In the genomic region with DNA sequence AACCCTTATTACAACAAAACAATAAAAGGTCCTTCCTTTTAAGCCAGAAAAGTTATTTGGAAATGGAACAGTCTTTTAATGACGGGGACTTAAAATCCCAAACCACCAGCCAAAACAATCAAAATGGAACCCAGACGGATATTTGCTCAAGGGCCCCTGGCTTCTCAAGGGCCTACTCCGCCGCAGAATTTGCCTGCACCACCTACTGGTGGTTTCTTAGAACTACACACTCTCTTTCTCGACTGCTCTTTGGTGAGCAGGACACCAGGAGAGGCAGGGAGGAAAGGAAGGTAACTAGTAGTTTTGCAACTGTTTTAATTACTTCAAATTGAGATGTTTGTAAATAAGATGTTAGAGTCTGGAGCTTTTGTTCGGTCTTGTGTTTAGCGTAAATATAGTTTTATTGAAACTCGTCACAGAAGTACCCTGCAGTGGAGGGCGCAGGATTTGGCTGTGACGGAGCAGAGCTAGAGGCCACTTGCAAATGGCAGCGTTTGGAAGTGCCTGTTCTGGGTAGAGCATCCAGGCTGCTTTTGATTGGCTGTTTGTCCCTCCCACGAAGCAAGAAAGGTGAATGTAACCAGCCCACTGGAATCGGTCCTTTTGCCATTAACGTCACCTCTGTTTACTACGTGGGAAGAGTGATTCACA, we compare ENCODE assay signal across 8 cellular contexts.
A peak's percentile ranks its signal among the peaks of the same experiment; 100 is the strongest.
DNase-seq lines count a peak whose midpoint lies in the region; ATAC-seq and TF ChIP-seq lines count a peak whose summit lies in the region.

No MANE protein-coding gene starts in this region.

- H3K27me3 ChIP-seq in OCI-LY1 (ENCODE audit: insufficient read depth, low read length) (no peaks in the 10 kb centered on the region), mammary epithelial cell (ENCODE audit: insufficient read depth, low read length) (no peaks in the 10 kb centered on the region), mesendoderm (ENCODE audit: insufficient read depth, low read length, poor library complexity) (no peaks in the 10 kb centered on the region)

- no peak overlapping the region for H3K4ac ChIP-seq in mesendoderm (ENCODE audit: low read depth, low read length)

- TF ChIP-seq CTCF in Calu3 (IDR thresholded peaks at IDR 0.05; ENCODE audit: unreplicated experiment): peak; percentile 77
- TF ChIP-seq CTCF in OCI-LY1 (IDR thresholded peaks at IDR 0.05; ENCODE audit: low read length): peak; percentile 92
- peak; percentile 73 to 77 for TF ChIP-seq CTCF in mammary epithelial cell (conservative IDR thresholded peaks at IDR 0.05 in 1 of 2, IDR thresholded peaks at IDR 0.05 in 1 of 2; ENCODE audit: extremely low read depth in 1 of 2, insufficient read depth in 1 of 2, low read depth in 1 of 2, low read length in 2 of 2)

- no peaks in the 10 kb centered on the region; the same call in 1 of the 2 replicates for H3K36me3 ChIP-seq in OCI-LY1 (ENCODE audit: insufficient read depth, low read length)
- H3K36me3 ChIP-seq in mammary epithelial cell (ENCODE audit: insufficient read depth, low read length): no peaks in the 10 kb centered on the region
- no peaks in the 10 kb centered on the region for H3K36me3 ChIP-seq in mesendoderm (ENCODE audit: control insufficient read depth, insufficient read depth, low read length)

- no peaks in the 10 kb centered on the region for H3K36me3 Mint-ChIP-seq in Calu3 (ENCODE audit: insufficient read depth, unreplicated experiment)

- peaks cover 95% of the 10 kb centered on the region for H3K27me3 Mint-ChIP-seq in Calu3 (ENCODE audit: unreplicated experiment)

- H3K4me3 ChIP-seq in OCI-LY1 (ENCODE audit: low read depth, low read length, poor library complexity, severe bottlenecking) (no peak overlapping the region), mammary epithelial cell (replicated peaks in 1 of 3; ENCODE audit: insufficient read depth in 1 of 3, low read depth in 2 of 3, low read length in 3 of 3) (no peak overlapping the region), mesendoderm (ENCODE audit: low read length) (no peak overlapping the region)

- no peak overlapping the region for H3K56ac ChIP-seq in mesendoderm (ENCODE audit: low read length)

- H4K5ac ChIP-seq in mesendoderm (ENCODE audit: low read length): no peak overlapping the region

- H3K9me3 Mint-ChIP-seq in Calu3 (ENCODE audit: low read depth, unreplicated experiment): no peaks in the 10 kb centered on the region

- H3K9me3 ChIP-seq in OCI-LY1 (ENCODE audit: low read length) (no peaks in the 10 kb centered on the region), mammary epithelial cell (replicated peaks; ENCODE audit: insufficient read depth, low read length) (no peaks in the 10 kb centered on the region)

- H3K27ac ChIP-seq in OCI-LY1 (ENCODE audit: low read depth, low read length, poor library complexity, severe bottlenecking): no peak overlapping the region
- H3K27ac ChIP-seq in mammary epithelial cell (ENCODE audit: insufficient read depth, low read depth, low read length): no peak overlapping the region
- no peak overlapping the region for H3K27ac ChIP-seq in mesendoderm (ENCODE audit: low read depth, low read length)

- ATAC-seq in HG03135 (IDR thresholded peaks at IDR 0.05; ENCODE audit: unreplicated experiment) (no peak), HG03571 (IDR thresholded peaks at IDR 0.05; ENCODE audit: unreplicated experiment) (no peak)

- intact Hi-C loops in Calu3 (cut with micrococcal nuclease; ENCODE audit: unreplicated experiment): no loop called here
- intact Hi-C loops in mammary epithelial cell (cut with micrococcal nuclease): no loop called here

- H3K4me3 Mint-ChIP-seq in Calu3 (ENCODE audit: low read depth, unreplicated experiment): no peak overlapping the region

- DNase-seq in Calu3: peak; percentile 49
- DNase-seq in H4 (ENCODE audit: low spot score): peak; percentile 64
- DNase-seq in mammary epithelial cell: peak; percentile 16
- peak; percentile 79 for DNase-seq in mesendoderm
- no peak for DNase-seq in globus pallidus (ENCODE audit: low spot score)

- peaks cover 14% of the 10 kb centered on the region for H3K4me1 Mint-ChIP-seq in Calu3 (ENCODE audit: low read depth, unreplicated experiment)

- in situ Hi-C loops in mammary epithelial cell (cut with MboI; ENCODE audit: low sequenced_read_pairs in 2 of 2): no loop called here

- H3K23ac ChIP-seq in mesendoderm (ENCODE audit: low read length): no peak overlapping the region

- no peaks in the 10 kb centered on the region for H3F3A ChIP-seq in OCI-LY1 (ENCODE audit: insufficient read depth, low read length)

- H4K20me1 ChIP-seq in OCI-LY1 (ENCODE audit: insufficient read depth, low read length) (no peaks in the 10 kb centered on the region), mammary epithelial cell (ENCODE audit: insufficient read depth, low read length) (no peaks in the 10 kb centered on the region)

- H3K27ac Mint-ChIP-seq in Calu3 (ENCODE audit: unreplicated experiment): no peak overlapping the region

- CTCF ChIA-PET in Calu3 (lab: Charles Lee) (interaction anchor here (1.2 kb wide), 1 partner anchor 276 kb away, joined by 3 read pairs; no protein-coding TSS in a partner anchor), mammary epithelial cell (lab: Charles Lee; ENCODE audit: low non-redundant PET) (no interaction called here)

- no peak overlapping the region for H2AK5ac ChIP-seq in mesendoderm (ENCODE audit: low read length)

- dilution Hi-C loops in mammary epithelial cell (cut with HindIII; ENCODE audit: low sequenced_read_pairs): no loop called here

- no TSS peak for BruUV-seq in Calu3 (replicated peaks; lab: Mats Ljungman, UMichigan)
- BruUV-seq in mammary epithelial cell (replicated peaks; lab: Mats Ljungman, UMichigan): no TSS peak

- no peaks in the 10 kb centered on the region for H3K9me2 ChIP-seq in OCI-LY1 (ENCODE audit: low read depth, low read length)

- H2AFZ ChIP-seq in OCI-LY1 (ENCODE audit: low read length) (no peak overlapping the region), mammary epithelial cell (ENCODE audit: low read depth, low read length) (no peak overlapping the region)

- no peaks in the 10 kb centered on the region for H3K79me2 ChIP-seq in OCI-LY1 (ENCODE audit: insufficient read depth, low read length)
- H3K79me2 ChIP-seq in mammary epithelial cell (ENCODE audit: insufficient read depth, low read length): no peaks in the 10 kb centered on the region
- H3K79me2 ChIP-seq in mesendoderm (ENCODE audit: control insufficient read depth, insufficient read depth, low read length): no peaks in the 10 kb centered on the region

- WGBS in mammary epithelial cell (ENCODE audit: low coverage, missing lambda C conversion rate): 76% methylated on average over 15 of the region's 15 CpGs
- 100% methylated on average over 2 of the region's 15 CpGs for WGBS in mesendoderm (ENCODE audit: extremely low coverage, insufficient coverage, low lambda C conversion rate)

- no peak overlapping the region for H3K18ac ChIP-seq in mesendoderm (ENCODE audit: low read length)

- H3K4me2 ChIP-seq in OCI-LY1 (ENCODE audit: low read length) (no peak overlapping the region), mammary epithelial cell (ENCODE audit: insufficient read depth, low read depth, low read length) (no peak overlapping the region), mesendoderm (ENCODE audit: low read length) (no peak overlapping the region)

- H3K4me1 ChIP-seq in OCI-LY1 (ENCODE audit: insufficient read depth, low read length, severe bottlenecking) (peaks cover 10% of the 10 kb centered on the region), mammary epithelial cell (ENCODE audit: insufficient read depth, low read length) (no peaks in the 10 kb centered on the region), mesendoderm (ENCODE audit: control insufficient read depth, low read depth, low read length) (peaks cover 11% of the 10 kb centered on the region)

- no peak overlapping the region for H2BK120ac ChIP-seq in mesendoderm (ENCODE audit: low read depth, low read length)

- H3K9ac ChIP-seq in OCI-LY1 (ENCODE audit: low read length) (no peak overlapping the region), mammary epithelial cell (ENCODE audit: insufficient read depth, low read length) (no peak overlapping the region), mesendoderm (ENCODE audit: low read length) (no peak overlapping the region)

- H2BK15ac ChIP-seq in mesendoderm (replicated peaks; ENCODE audit: low read depth): no peak overlapping the region

- H3K79me1 ChIP-seq in mesendoderm (ENCODE audit: low read length): no peaks in the 10 kb centered on the region

- no peak overlapping the region for H2BK5ac ChIP-seq in mesendoderm (ENCODE audit: low read length)

- no peak overlapping the region for H4K8ac ChIP-seq in mesendoderm (ENCODE audit: low read depth, low read length)
